8 cellular contexts compared by ENCODE assay signal in the genomic region with DNA sequence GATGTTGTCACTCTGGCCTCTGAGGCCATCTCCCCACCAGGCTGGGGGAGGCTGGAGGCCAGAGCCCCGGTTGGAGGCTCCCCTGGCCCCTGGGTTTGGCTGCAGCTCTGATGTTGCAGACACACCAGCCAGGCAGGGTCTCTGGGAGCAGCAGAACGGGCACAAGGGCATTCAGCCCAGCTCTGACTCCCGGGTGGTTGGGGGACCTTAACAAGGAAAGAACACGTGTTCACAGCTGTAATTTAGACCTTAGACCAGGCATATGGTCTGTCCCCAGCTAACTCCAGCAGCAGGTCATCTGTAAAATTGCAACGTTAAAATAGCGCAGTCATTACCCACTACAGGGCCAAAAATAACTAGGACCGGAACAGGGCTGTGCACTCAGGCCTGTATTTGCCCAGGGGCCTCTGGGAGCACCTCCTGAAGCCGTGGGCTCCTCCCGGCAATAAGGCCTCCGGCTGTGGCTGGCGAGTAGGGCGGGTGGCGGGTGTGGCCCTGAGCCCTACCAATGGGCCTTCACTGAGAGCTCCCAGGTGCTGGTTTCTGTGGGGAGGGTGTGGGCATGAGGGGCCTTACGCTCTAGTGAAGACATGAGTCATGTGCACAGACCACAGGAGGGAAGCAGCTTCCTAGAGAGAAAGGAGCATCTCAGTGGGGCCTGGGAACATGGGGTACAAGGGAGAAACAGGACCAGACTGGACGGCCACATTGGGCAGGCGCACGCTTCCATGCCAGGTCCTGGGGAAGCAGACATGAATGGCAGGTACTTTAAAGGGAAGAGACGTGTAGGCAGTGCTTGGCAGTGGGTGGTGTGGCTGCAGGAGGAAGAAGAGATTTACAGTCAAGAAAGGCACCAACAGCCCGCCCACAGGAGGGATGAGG. TPM values are rescaled to one million over a fixed set of nuclear protein-coding genes. Genes with fewer than 3 reads are reported as not detected.
DNase-seq lines count a peak whose midpoint lies in the region; ATAC-seq and TF ChIP-seq lines count a peak whose summit lies in the region.

No MANE protein-coding gene starts in this region.

- ATAC-seq in GM18909 (IDR thresholded peaks at IDR 0.05; ENCODE audit: poor library complexity, unreplicated experiment): peak; percentile 92
- peak; percentile 88 for ATAC-seq in HG02981 (IDR thresholded peaks at IDR 0.05; ENCODE audit: unreplicated experiment)
- no peak for ATAC-seq in WTC11

- H3K4me1 Mint-ChIP-seq in WTC11: peaks cover 12% of the 10 kb centered on the region

- H3K27ac Mint-ChIP-seq in WTC11: no peak overlapping the region

- no peak for TF ChIP-seq CTCF in WTC11 (IDR thresholded peaks at IDR 0.05)

- peaks cover 3% of the 10 kb centered on the region for H3K27me3 Mint-ChIP-seq in WTC11 (ENCODE audit: low read depth)

- DNase-seq in NOMO-1 treated with dmso at 0.1 percent for 144 hours (lab: John Stamatoyannopoulos, UW; ENCODE audit: unreplicated experiment) (peak; percentile 99), activated T-cell treated with anti-CD3 and anti-CD28 coated beads for 48 hours (ENCODE audit: low read depth) (peak; percentile 86), germinal center (ENCODE audit: low spot score) (peak; percentile 70), NCI-H524 treated with DMSO at 0.1 percent for 48 hours (lab: John Stamatoyannopoulos, UW) (no peak), WTC11 (ENCODE audit: low spot score) (no peak)
- DNase-seq in stimulated activated CD4-positive, alpha-beta T cell treated with anti-CD3 and anti-CD28 coated beads, Interleukin-15, amount 100 ng/mL, for 48 hours (ENCODE audit: low read depth in 2 of 2): peak; percentile 65 to 85

- H3K36me3 Mint-ChIP-seq in WTC11: no peaks in the 10 kb centered on the region

- no peak overlapping the region for H3K4me3 Mint-ChIP-seq in WTC11

- POLR2A ChIA-PET in WTC11 (lab: Charles Lee): no interaction called here

- no peaks in the 10 kb centered on the region for H3K9me3 Mint-ChIP-seq in WTC11

- CTCF ChIA-PET in WTC11 (lab: Charles Lee): interaction anchor here (1.1 to 3.2 kb wide), 5 partner anchors 18 to 261 kb away, joined by 3 to 10 read pairs (median 4); no protein-coding TSS in a partner anchor

TF ChIP-seq in WTC11, 78 proteins besides CTCF, POLR2A, EP300 and RAD21:
- TF ChIP-seq NR1H2 (CRISPR knock-in tag; IDR thresholded peaks at IDR 0.05) (no peak), CBFB (CRISPR knock-in tag; IDR thresholded peaks at IDR 0.05; ENCODE audit: low read depth) (no peak), GRHL2 (CRISPR knock-in tag; IDR thresholded peaks at IDR 0.05; ENCODE audit: insufficient replicate concordance, severe bottlenecking) (no peak)
- TF ChIP-seq, protein P1, sequence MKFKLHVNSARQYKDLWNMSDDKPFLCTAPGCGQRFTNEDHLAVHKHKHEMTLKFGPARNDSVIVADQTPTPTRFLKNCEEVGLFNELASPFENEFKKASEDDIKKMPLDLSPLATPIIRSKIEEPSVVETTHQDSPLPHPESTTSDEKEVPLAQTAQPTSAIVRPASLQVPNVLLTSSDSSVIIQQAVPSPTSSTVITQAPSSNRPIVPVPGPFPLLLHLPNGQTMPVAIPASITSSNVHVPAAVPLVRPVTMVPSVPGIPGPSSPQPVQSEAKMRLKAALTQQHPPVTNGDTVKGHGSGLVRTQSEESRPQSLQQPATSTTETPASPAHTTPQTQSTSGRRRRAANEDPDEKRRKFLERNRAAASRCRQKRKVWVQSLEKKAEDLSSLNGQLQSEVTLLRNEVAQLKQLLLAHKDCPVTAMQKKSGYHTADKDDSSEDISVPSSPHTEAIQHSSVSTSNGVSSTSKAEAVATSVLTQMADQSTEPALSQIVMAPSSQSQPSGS (CRISPR knock-in tag; IDR thresholded peaks at IDR 0.05; ENCODE audit: borderline replicate concordance, low read depth): no peak

RNA-seq across cellular contexts. Expression of a gene that starts 6.1 kb away (rescaled TPM):
- 14.1 to 16.3 TPM (median 14.2 TPM) in 3 replicates for total RNA-seq in WTC11 (2021)

Comparison
In these comparisons a context has a peak if more than half of its experiments do, and no peak if none do; other contexts are left out.
1. DNase-seq: peak in NOMO-1 treated with dmso at 0.1 percent for 144 hours (single experiment), activated T-cell treated with anti-CD3 and anti-CD28 coated beads for 48 hours (single experiment), germinal center (single experiment) and stimulated activated CD4-positive, alpha-beta T cell treated with anti-CD3 and anti-CD28 coated beads, Interleukin-15, amount 100 ng/mL, for 48 hours (2 of 2); none in NCI-H524 treated with DMSO at 0.1 percent for 48 hours (single experiment) and WTC11 (single experiment).